8 cellular contexts compared by ENCODE assay signal in genomic region chr6:41786451-41787218, GRCh38. TPM values are rescaled to one million over a fixed set of nuclear protein-coding genes. Genes with fewer than 3 reads are reported as not detected.
DNase-seq lines count a peak whose midpoint lies in the region; ATAC-seq, FAIRE-seq and TF ChIP-seq lines count a peak whose summit lies in the region.

No MANE protein-coding gene starts in this region.

- FAIRE-seq in A549 (lab: Jason Lieb, UNC) = no peak

- H3K27ac Mint-ChIP-seq in central memory CD8-positive, alpha-beta T cell (ENCODE audit: low read depth) = peak overlapping the region; percentile 91

- ATAC-seq in A549 (peak; percentile 86 to 91), GM18517 (IDR thresholded peaks at IDR 0.05; ENCODE audit: unreplicated experiment) (peak; percentile 48), HG03045 (IDR thresholded peaks at IDR 0.05; ENCODE audit: unreplicated experiment) (peak; percentile 76)
- peak; percentile 66 for ATAC-seq in central memory CD8-positive, alpha-beta T cell (replicated peaks; ENCODE audit: extremely low read depth, poor library complexity, severe bottlenecking)

- CTCF ChIA-PET in A549 (lab: Yijun Ruan, JAX) = interaction anchor here (0.6 to 8.9 kb wide), 44 partner anchors 8 to 421 kb away, joined by 3 to 111 read pairs (median 5); partner anchors contain the start of genes BYSL, MED20 and TAF8

- 0% methylated on average over 6 of the region's 58 CpGs for WGBS in A549 (ENCODE audit: missing lambda C conversion rate)

- H3K27me3 Mint-ChIP-seq in central memory CD8-positive, alpha-beta T cell = no peaks in the 10 kb centered on the region

- POLR2A ChIA-PET in A549 (lab: Yijun Ruan, JAX) = interaction anchor here (0.6 to 2.0 kb wide), 10 partner anchors 23 to 264 kb away, joined by 3 to 18 read pairs (median 3); partner anchors contain the start of genes BYSL, MED20 and TAF8

- H3K4me2 ChIP-seq in A549 = peak overlapping the region; percentile 85

- H3K4me3 Mint-ChIP-seq in central memory CD8-positive, alpha-beta T cell = peak overlapping the region; percentile 93

- H3K36me3 Mint-ChIP-seq in central memory CD8-positive, alpha-beta T cell (ENCODE audit: insufficient read depth) = peaks cover 33% of the 10 kb centered on the region

- peak; percentile 54 for TF ChIP-seq CTCF in A549 (IDR thresholded peaks at IDR 0.05)
- peak; percentile 22 for TF ChIP-seq CTCF in kidney epithelial cell (IDR thresholded peaks at IDR 0.05; ENCODE audit: insufficient read depth, low read length, poor library complexity, severe bottlenecking)

- H3K4me3 ChIP-seq in A549 (peak overlapping the region; percentile 65), kidney epithelial cell (ENCODE audit: low read depth, low read length) (peak overlapping the region; percentile 74)

- H3K4me1 Mint-ChIP-seq in central memory CD8-positive, alpha-beta T cell = peaks cover 9% of the 10 kb centered on the region

- H3K4me1 ChIP-seq in A549 = peaks cover 15% of the 10 kb centered on the region

- H3K9me3 Mint-ChIP-seq in central memory CD8-positive, alpha-beta T cell = no peaks in the 10 kb centered on the region

- peak; percentile 49 to 59 for TF ChIP-seq RAD21 in A549 (conservative IDR thresholded peaks at IDR 0.05 in 1 of 2, IDR thresholded peaks at IDR 0.05 in 1 of 2)

- no peaks in the 10 kb centered on the region for H3K36me3 ChIP-seq in kidney epithelial cell (ENCODE audit: control insufficient read depth, insufficient read depth, low read length)

- peak; percentile 52 for TF ChIP-seq POLR2A in A549 (IDR thresholded peaks at IDR 0.05; ENCODE audit: low read length)

- H3K27ac ChIP-seq in A549 = peak overlapping the region; percentile 85 to 97

- no peak for TF ChIP-seq EP300 in A549 (IDR thresholded peaks at IDR 0.05)

- no peaks in the 10 kb centered on the region for H3K27me3 ChIP-seq in kidney epithelial cell (ENCODE audit: control insufficient read depth, insufficient read depth, low read length)

- no peaks in the 10 kb centered on the region for H3K9me3 ChIP-seq in A549

- peak; percentile 69 to 72 for DNase-seq in A549 (ENCODE audit: low read depth in 1 of 2, low spot score in 1 of 2)
- peak; percentile 43 for DNase-seq in NCI-H2227 treated with DMSO at 0.1 percent for 48 hours (lab: John Stamatoyannopoulos, UW)
- peak; percentile 91 for DNase-seq in activated CD4-positive, CD25-positive, alpha-beta regulatory T cell treated with anti-CD3 and anti-CD28 coated beads, Interleukin-2, amount 50 U/mL, for 72 hours
- DNase-seq in central memory CD8-positive, alpha-beta T cell (ENCODE audit: low spot score in 2 of 2) = peak; percentile 80 to 83
- no peak for DNase-seq in kidney epithelial cell (ENCODE audit: low read depth)
- peak; percentile 92 for DNase-seq in stimulated activated CD4-positive, alpha-beta T cell treated with anti-CD3 and anti-CD28 coated beads, Interleukin-15, amount 100 ng/mL, for 24 hours

TF ChIP-seq in A549, 52 proteins besides CTCF, POLR2A, EP300 and RAD21:
- TF ChIP-seq, protein P1, sequence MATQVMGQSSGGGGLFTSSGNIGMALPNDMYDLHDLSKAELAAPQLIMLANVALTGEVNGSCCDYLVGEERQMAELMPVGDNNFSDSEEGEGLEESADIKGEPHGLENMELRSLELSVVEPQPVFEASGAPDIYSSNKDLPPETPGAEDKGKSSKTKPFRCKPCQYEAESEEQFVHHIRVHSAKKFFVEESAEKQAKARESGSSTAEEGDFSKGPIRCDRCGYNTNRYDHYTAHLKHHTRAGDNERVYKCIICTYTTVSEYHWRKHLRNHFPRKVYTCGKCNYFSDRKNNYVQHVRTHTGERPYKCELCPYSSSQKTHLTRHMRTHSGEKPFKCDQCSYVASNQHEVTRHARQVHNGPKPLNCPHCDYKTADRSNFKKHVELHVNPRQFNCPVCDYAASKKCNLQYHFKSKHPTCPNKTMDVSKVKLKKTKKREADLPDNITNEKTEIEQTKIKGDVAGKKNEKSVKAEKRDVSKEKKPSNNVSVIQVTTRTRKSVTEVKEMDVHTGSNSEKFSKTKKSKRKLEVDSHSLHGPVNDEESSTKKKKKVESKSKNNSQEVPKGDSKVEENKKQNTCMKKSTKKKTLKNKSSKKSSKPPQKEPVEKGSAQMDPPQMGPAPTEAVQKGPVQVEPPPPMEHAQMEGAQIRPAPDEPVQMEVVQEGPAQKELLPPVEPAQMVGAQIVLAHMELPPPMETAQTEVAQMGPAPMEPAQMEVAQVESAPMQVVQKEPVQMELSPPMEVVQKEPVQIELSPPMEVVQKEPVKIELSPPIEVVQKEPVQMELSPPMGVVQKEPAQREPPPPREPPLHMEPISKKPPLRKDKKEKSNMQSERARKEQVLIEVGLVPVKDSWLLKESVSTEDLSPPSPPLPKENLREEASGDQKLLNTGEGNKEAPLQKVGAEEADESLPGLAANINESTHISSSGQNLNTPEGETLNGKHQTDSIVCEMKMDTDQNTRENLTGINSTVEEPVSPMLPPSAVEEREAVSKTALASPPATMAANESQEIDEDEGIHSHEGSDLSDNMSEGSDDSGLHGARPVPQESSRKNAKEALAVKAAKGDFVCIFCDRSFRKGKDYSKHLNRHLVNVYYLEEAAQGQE (IDR thresholded peaks at IDR 0.05) = no peak
- TF ChIP-seq ZFP36 (IDR thresholded peaks at IDR 0.05; ENCODE audit: borderline replicate concordance, partially characterized antibody) (no peak), RFX5 (IDR thresholded peaks at IDR 0.05) (no peak), HOXA7 (CRISPR knock-in tag; IDR thresholded peaks at IDR 0.05) (no peak), ELK1 (IDR thresholded peaks at IDR 0.05; ENCODE audit: low read depth, low read length) (no peak), MYC (IDR thresholded peaks at IDR 0.05; ENCODE audit: borderline replicate concordance, low read length) (no peak), SMC3 (IDR thresholded peaks at IDR 0.05) (peak; percentile 59; the same call in 2 of the 3 replicates), KDM5A (IDR thresholded peaks at IDR 0.05) (no peak)
TF ChIP-seq in A549: peak in this region for 1.

RNA-seq across cellular contexts. Expression of gene TOMM6, which starts 0.9 kb away (rescaled TPM):
- polyA plus RNA-seq in A549 (2011; rRNA removed) (217 and 262 TPM in 2 replicates), A549 (2017; fragmentation: RNase III; extraction: RNeasy Plus Mini Kit Qiagen cat#74134 plus additional on column Dnase treatment) (252 to 261 TPM (median 254 TPM) in 3 replicates)
- polyA plus RNA-seq in A549 (2012; cell fraction: cytosol; rRNA removed) = 300 and 345 TPM in 2 replicates
- polyA plus RNA-seq in A549 (2012; cell fraction: nucleus; rRNA removed) = 92.7 and 202 TPM in 2 replicates
- 54.2 and 55.6 TPM in 2 replicates for polyA minus RNA-seq in A549 (2011; rRNA and poly(A)+ RNA removed)
- total RNA-seq in kidney epithelial cell = 125 and 143 TPM in 2 replicates

RNA-seq across cellular contexts. Expression of gene PRICKLE4, which starts 6.1 kb away (rescaled TPM):
- polyA plus RNA-seq in A549 (2011; rRNA removed) (0.32 and 0.34 TPM in 2 replicates), A549 (2017; fragmentation: RNase III; extraction: RNeasy Plus Mini Kit Qiagen cat#74134 plus additional on column Dnase treatment) (0.95 to 1.6 TPM (median 1.5 TPM) in 3 replicates)
- polyA plus RNA-seq in A549 (2012; cell fraction: cytosol; rRNA removed) = 1.1 and 1.9 TPM in 2 replicates
- polyA plus RNA-seq in A549 (2012; cell fraction: nucleus; rRNA removed) = 19.2 and 23.2 TPM in 2 replicates
- not detected in 2 replicates for polyA minus RNA-seq in A549 (2011; rRNA and poly(A)+ RNA removed)
- not detected in 2 replicates for total RNA-seq in kidney epithelial cell

RNA-seq across cellular contexts. Expression of gene FRS3, which starts 6.9 kb away (rescaled TPM):
- polyA plus RNA-seq in A549 (2011; rRNA removed) (1.9 TPM in 2 replicates), A549 (2017; fragmentation: RNase III; extraction: RNeasy Plus Mini Kit Qiagen cat#74134 plus additional on column Dnase treatment) (1.7 to 2.0 TPM (median 2.0 TPM) in 3 replicates)
- 4.6 and 5.4 TPM in 2 replicates for polyA plus RNA-seq in A549 (2012; cell fraction: cytosol; rRNA removed)
- 8.7 and 9.2 TPM in 2 replicates for polyA plus RNA-seq in A549 (2012; cell fraction: nucleus; rRNA removed)
- polyA minus RNA-seq in A549 (2011; rRNA and poly(A)+ RNA removed) = 1.2 and 2.0 TPM in 2 replicates
- total RNA-seq in kidney epithelial cell = 2.1 and 4.0 TPM in 2 replicates

RNA-seq across cellular contexts. Expression of gene PGC, which starts 39.4 kb away (rescaled TPM):
- polyA plus RNA-seq in A549 (2011; rRNA removed) (not detected in 2 replicates), A549 (2017; fragmentation: RNase III; extraction: RNeasy Plus Mini Kit Qiagen cat#74134 plus additional on column Dnase treatment) (not detected in 3 replicates)
- 0.04 TPM in 1 of 2 replicates, not detected in the other for polyA plus RNA-seq in A549 (2012; cell fraction: cytosol; rRNA removed)
- polyA plus RNA-seq in A549 (2012; cell fraction: nucleus; rRNA removed) = not detected in 2 replicates
- polyA minus RNA-seq in A549 (2011; rRNA and poly(A)+ RNA removed) = 0.21 TPM in 1 of 2 replicates, not detected in the other
- total RNA-seq in kidney epithelial cell = not detected in 2 replicates

RNA-seq across cellular contexts. Expression of gene TFEB, which starts 51.2 kb away (rescaled TPM):
- polyA plus RNA-seq in A549 (2011; rRNA removed) (2.9 and 3.1 TPM in 2 replicates), A549 (2017; fragmentation: RNase III; extraction: RNeasy Plus Mini Kit Qiagen cat#74134 plus additional on column Dnase treatment) (4.3 to 6.1 TPM (median 4.5 TPM) in 3 replicates)
- polyA plus RNA-seq in A549 (2012; cell fraction: cytosol; rRNA removed) = 2.8 and 5.0 TPM in 2 replicates
- 5.0 and 7.6 TPM in 2 replicates for polyA plus RNA-seq in A549 (2012; cell fraction: nucleus; rRNA removed)
- polyA minus RNA-seq in A549 (2011; rRNA and poly(A)+ RNA removed) = 5.3 and 9.9 TPM in 2 replicates
- 3.8 and 5.1 TPM in 2 replicates for total RNA-seq in kidney epithelial cell
